Comparison of ENCODE assay signal across 1 cellular context in genomic region chr1:230753191-230753585, GRCh38.
TF ChIP-seq lines count a peak whose summit lies in the region.

No MANE protein-coding gene starts in this region.

TF ChIP-seq in HepG2, 621 proteins besides CTCF, POLR2A, EP300 and RAD21:
- TF ChIP-seq NCOA5 (CRISPR knock-in tag; IDR thresholded peaks at IDR 0.05): no peak
- TF ChIP-seq RNF219 (CRISPR knock-in tag; IDR thresholded peaks at IDR 0.05): no peak
- TF ChIP-seq ZNF232 (CRISPR knock-in tag; IDR thresholded peaks at IDR 0.05; ENCODE audit: borderline replicate concordance): no peak
- TF ChIP-seq PRMT3 (CRISPR knock-in tag; IDR thresholded peaks at IDR 0.05; ENCODE audit: borderline replicate concordance, low read depth): no peak
- no peak for TF ChIP-seq ZNF383 (CRISPR knock-in tag; IDR thresholded peaks at IDR 0.05; ENCODE audit: borderline replicate concordance)
- TF ChIP-seq POLR2G (IDR thresholded peaks at IDR 0.05; ENCODE audit: low read depth, low read length): no peak
- TF ChIP-seq ZNF747 (CRISPR knock-in tag; IDR thresholded peaks at IDR 0.05; ENCODE audit: borderline replicate concordance): no peak
- no peak for TF ChIP-seq ARID4A (CRISPR knock-in tag; IDR thresholded peaks at IDR 0.05; ENCODE audit: borderline replicate concordance)
- no peak for TF ChIP-seq ZBTB3 (CRISPR knock-in tag; IDR thresholded peaks at IDR 0.05; ENCODE audit: borderline replicate concordance, low read depth)
- no peak for TF ChIP-seq AKAP8 (CRISPR knock-in tag; IDR thresholded peaks at IDR 0.05)
- TF ChIP-seq RXRA (CRISPR knock-in tag; IDR thresholded peaks at IDR 0.05): no peak
- no peak for TF ChIP-seq E2F1 (CRISPR knock-in tag; IDR thresholded peaks at IDR 0.05)
- TF ChIP-seq MXD3 (CRISPR knock-in tag; IDR thresholded peaks at IDR 0.05): no peak
- no peak for TF ChIP-seq DBP (CRISPR knock-in tag; IDR thresholded peaks at IDR 0.05; ENCODE audit: not compliant biosample characterization)
